In the genomic region with DNA sequence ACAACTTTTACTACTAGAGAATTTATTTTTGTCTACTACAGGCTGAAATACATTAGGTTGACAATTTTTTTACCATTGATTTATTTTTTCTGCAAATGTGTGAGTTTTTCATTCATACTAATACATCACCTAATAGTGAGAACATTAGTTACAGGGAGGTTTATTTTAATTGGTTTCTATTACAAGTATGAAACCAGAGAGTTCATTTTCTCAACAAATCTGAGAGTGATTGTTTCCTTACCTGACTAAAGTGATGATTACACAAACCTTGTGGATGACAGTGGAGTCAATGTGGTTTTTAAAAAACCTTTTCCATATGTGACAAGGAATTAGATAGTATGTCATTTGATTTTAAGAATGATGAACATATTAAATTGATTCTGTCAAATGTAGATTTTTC, we compare ENCODE assay signal across 1 cellular context.
TF ChIP-seq lines count a peak whose summit lies in the region.

No MANE protein-coding gene starts in this region.

TF ChIP-seq in IMR-90, 13 proteins besides CTCF, POLR2A, EP300 and RAD21 (continued from another document):
- TF ChIP-seq, protein P1, sequence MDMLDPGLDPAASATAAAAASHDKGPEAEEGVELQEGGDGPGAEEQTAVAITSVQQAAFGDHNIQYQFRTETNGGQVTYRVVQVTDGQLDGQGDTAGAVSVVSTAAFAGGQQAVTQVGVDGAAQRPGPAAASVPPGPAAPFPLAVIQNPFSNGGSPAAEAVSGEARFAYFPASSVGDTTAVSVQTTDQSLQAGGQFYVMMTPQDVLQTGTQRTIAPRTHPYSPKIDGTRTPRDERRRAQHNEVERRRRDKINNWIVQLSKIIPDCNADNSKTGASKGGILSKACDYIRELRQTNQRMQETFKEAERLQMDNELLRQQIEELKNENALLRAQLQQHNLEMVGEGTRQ (IDR thresholded peaks at IDR 0.05; ENCODE audit: low read depth, low read length) = no peak
- TF ChIP-seq MAFK (IDR thresholded peaks at IDR 0.05; ENCODE audit: low read depth, low read length) (no peak), MXI1 (IDR thresholded peaks at IDR 0.05; ENCODE audit: borderline replicate concordance, low read depth, low read length) (no peak), CHD1 (IDR thresholded peaks at IDR 0.05; ENCODE audit: low read depth, low read length) (no peak), RCOR1 (IDR thresholded peaks at IDR 0.05; ENCODE audit: insufficient replicate concordance, low read length) (no peak), MAZ (IDR thresholded peaks at IDR 0.05; ENCODE audit: borderline replicate concordance, low read depth, low read length) (no peak), SMC3 (IDR thresholded peaks at IDR 0.05; ENCODE audit: low read depth, low read length) (no peak), FOS (IDR thresholded peaks at IDR 0.05; ENCODE audit: low read depth, low read length) (no peak), CEBPB (IDR thresholded peaks at IDR 0.05; ENCODE audit: low read depth, low read length) (no peak)
- TF ChIP-seq, protein P2, sequence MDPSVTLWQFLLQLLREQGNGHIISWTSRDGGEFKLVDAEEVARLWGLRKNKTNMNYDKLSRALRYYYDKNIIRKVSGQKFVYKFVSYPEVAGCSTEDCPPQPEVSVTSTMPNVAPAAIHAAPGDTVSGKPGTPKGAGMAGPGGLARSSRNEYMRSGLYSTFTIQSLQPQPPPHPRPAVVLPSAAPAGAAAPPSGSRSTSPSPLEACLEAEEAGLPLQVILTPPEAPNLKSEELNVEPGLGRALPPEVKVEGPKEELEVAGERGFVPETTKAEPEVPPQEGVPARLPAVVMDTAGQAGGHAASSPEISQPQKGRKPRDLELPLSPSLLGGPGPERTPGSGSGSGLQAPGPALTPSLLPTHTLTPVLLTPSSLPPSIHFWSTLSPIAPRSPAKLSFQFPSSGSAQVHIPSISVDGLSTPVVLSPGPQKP (IDR thresholded peaks at IDR 0.05; ENCODE audit: borderline replicate concordance, low read depth, low read length) = no peak
